9 cellular contexts compared by ENCODE assay signal in the genomic region with DNA sequence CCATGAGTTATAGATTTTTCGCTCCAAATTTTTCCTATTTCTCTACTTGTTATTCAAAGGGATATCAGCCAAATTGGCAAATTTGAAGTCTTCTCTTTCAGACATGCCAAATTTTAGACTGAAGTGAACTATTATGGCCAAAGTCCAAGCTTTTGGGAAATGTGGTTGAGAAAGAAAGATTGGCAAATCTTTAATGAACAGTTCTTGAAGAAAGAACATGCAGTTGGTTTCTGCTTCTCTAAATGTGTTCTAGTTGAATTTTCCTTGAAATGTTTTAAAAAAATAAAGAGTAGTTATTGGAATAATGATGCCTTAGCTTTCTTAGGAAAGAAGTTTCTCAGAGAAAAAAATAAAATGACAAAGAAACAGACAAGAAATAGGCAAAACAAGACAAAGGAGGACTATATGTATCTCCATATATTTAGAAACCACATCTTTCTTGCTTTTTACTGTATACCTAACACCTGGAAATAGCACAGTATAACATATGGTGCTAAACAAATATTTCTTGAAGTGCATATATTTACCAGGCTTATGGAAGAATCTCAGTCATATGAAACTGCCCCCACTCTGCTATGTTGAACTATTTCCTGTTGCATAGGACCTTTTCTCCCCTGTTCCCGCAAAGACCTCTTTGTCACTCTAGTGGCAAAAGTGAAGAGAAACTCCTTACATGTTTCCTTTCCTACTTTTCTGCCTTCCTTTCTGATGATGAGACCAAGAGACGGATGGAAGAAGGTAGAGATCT.
DNase-seq lines count a peak whose midpoint lies in the region; ATAC-seq, FAIRE-seq and TF ChIP-seq lines count a peak whose summit lies in the region.
"Had no signal": no experiment of that assay in that cellular context is flagged by ENCODE, and none has a peak within 500 bp of the region (broad histone marks: within the 10 kb centered on the region; RNA-seq: fewer than 3 reads in every experiment).

No MANE protein-coding gene starts in this region.

- peaks cover 10% of the 10 kb centered on the region for H3K36me3 ChIP-seq in ACC112 (ENCODE audit: insufficient read depth, low read length)

- no peak for FAIRE-seq in H54 (lab: Jason Lieb, UNC)

- TF ChIP-seq CTCF in omental fat pad (IDR thresholded peaks at IDR 0.05), result no peak

- peaks cover 34% of the 10 kb centered on the region for H3K4me1 ChIP-seq in ACC112 (ENCODE audit: control insufficient read depth, insufficient read depth, low read length, unreplicated experiment)
- H3K4me1 ChIP-seq in right cardiac atrium (ENCODE audit: control insufficient read depth, insufficient read depth, low read length), result peaks cover 9% of the 10 kb centered on the region

- no peak overlapping the region for H2AFZ ChIP-seq in ACC112 (ENCODE audit: low read length, unreplicated experiment)

- intact Hi-C loops in right cardiac atrium (cut with DNase I), result no loop called here

- no peaks in the 10 kb centered on the region for H3K9me3 ChIP-seq in right cardiac atrium (ENCODE audit: control insufficient read depth, low read length)

- TF ChIP-seq POLR2A in H54 (IDR thresholded peaks at IDR 0.05; ENCODE audit: low read depth, low read length), result no peak

- no peaks in the 10 kb centered on the region for H3K27me3 ChIP-seq in ACC112 (ENCODE audit: insufficient read depth, low read length)
- no peaks in the 10 kb centered on the region for H3K27me3 ChIP-seq in right cardiac atrium (ENCODE audit: control insufficient read depth, insufficient read depth)

- H3K27ac ChIP-seq in ACC112 (ENCODE audit: low read depth, low read length), result peak overlapping the region; percentile 15; the same call in 1 of the 2 replicates
- H3K27ac ChIP-seq in right cardiac atrium (ENCODE audit: low read length), result peak overlapping the region; percentile 99

- ATAC-seq in GM21390 (IDR thresholded peaks at IDR 0.05; ENCODE audit: unreplicated experiment), result peak; percentile 57
- ATAC-seq in right cardiac atrium, result peak in 1 of 2 donors; percentile 41
- ATAC-seq in omental fat pad (ENCODE audit: low FRiP score), result no peak

- 70% methylated on average over 3 of the region's 3 CpGs for WGBS in right cardiac atrium

- DNase-seq in LHCN-M2 (ENCODE audit: low read depth) (peak; percentile 43), right cardiac atrium (no peak), putamen (ENCODE audit: low spot score) (no peak), omental fat pad (ENCODE audit: low spot score) (no peak), H54 (ENCODE audit: insufficient read length, low spot score) (no peak), C1 segment of cervical spinal cord (lab: John Stamatoyannopoulos, UW) (no peak)
- DNase-seq: occipital lobe had no signal

- H3K79me2 ChIP-seq in ACC112 (ENCODE audit: control insufficient read depth, insufficient read depth, low read length, unreplicated experiment), result no peaks in the 10 kb centered on the region

- no peak overlapping the region for H3K4me3 ChIP-seq in ACC112 (ENCODE audit: low read depth, low read length)
- H3K4me3 ChIP-seq in right cardiac atrium (ENCODE audit: low read length), result no peak overlapping the region
